Comparison of ENCODE assay signal across 11 cellular contexts in the genomic region with DNA sequence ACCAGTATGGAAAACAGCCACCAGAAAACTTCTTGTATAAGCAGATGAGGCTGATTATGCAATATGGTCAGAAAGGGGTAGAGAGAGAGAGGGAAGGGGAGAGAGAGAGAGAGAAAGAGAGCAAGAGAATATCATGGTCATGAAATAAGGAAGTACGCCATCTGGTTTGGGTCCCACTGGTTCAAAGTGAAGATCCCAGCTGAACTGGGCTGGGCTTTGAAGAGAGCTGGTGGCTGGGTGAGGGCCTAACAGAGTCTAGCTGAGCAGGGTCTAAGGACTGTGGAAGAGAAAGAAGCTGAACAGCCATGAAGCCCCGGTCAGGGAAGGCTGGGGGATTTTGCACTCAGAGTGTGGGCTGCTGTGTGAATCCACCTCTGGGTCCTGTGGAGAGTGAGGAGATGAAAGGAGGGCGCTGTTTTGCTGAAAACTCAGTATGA.
DNase-seq lines count a peak whose midpoint lies in the region; ATAC-seq and TF ChIP-seq lines count a peak whose summit lies in the region.
"Had no signal": no experiment of that assay in that cellular context is flagged by ENCODE, and none has a peak within 500 bp of the region (broad histone marks: within the 10 kb centered on the region; RNA-seq: fewer than 3 reads in every experiment).

No MANE protein-coding gene starts in this region.

- H4K20me1 ChIP-seq in OCI-LY1 (ENCODE audit: insufficient read depth, low read length) = no peaks in the 10 kb centered on the region

- peaks cover 12% of the 10 kb centered on the region; the same call in 1 of the 2 replicates for H3F3A ChIP-seq in OCI-LY1 (ENCODE audit: insufficient read depth, low read length)

- no peaks in the 10 kb centered on the region for H3K9me2 ChIP-seq in OCI-LY1 (ENCODE audit: low read depth, low read length)

- no peaks in the 10 kb centered on the region for H3K27me3 Mint-ChIP-seq in activated T-cell treated with anti-CD3 and anti-CD28 coated beads, Interleukin-2, amount 50 U/mL, for 24 hours
- no peaks in the 10 kb centered on the region for H3K27me3 Mint-ChIP-seq in stimulated activated memory B cell treated with anti-CD40 and anti-IgM and Interleukin-4, amounts not matched to agents 10 μg/mL and 1 μg/mL and 100 μg/mL, for 72 hours

- peak overlapping the region; percentile 78 for H3K27ac Mint-ChIP-seq in activated T-cell treated with anti-CD3 and anti-CD28 coated beads, Interleukin-2, amount 50 U/mL, for 24 hours
- peak overlapping the region; percentile 89 for H3K27ac Mint-ChIP-seq in stimulated activated memory B cell treated with anti-CD40 and anti-IgM and Interleukin-4, amounts not matched to agents 10 μg/mL and 1 μg/mL and 100 μg/mL, for 72 hours

- no peak overlapping the region for H3K4me3 Mint-ChIP-seq in activated T-cell treated with anti-CD3 and anti-CD28 coated beads, Interleukin-2, amount 50 U/mL, for 24 hours
- H3K4me3 Mint-ChIP-seq in stimulated activated memory B cell treated with anti-CD40 and anti-IgM and Interleukin-4, amounts not matched to agents 10 μg/mL and 1 μg/mL and 100 μg/mL, for 72 hours = no peak overlapping the region

- no peaks in the 10 kb centered on the region for H3K27me3 ChIP-seq in OCI-LY1 (ENCODE audit: insufficient read depth, low read length)
- no peaks in the 10 kb centered on the region for H3K27me3 ChIP-seq in effector memory CD4-positive, alpha-beta T cell (replicated peaks; ENCODE audit: control insufficient read depth, insufficient read depth, low read length, poor library complexity, severe bottlenecking)
- H3K27me3 ChIP-seq: breast epithelium had no signal

- H3K9ac ChIP-seq in OCI-LY1 (ENCODE audit: low read length) = peak overlapping the region; percentile 47; the same call in 1 of the 2 replicates

- no peak; the same call in 1 of the 2 replicates for TF ChIP-seq CTCF in OCI-LY1 (IDR thresholded peaks at IDR 0.05; ENCODE audit: low read length)

- ATAC-seq in stimulated activated memory B cell treated with anti-CD40 and anti-IgM and Interleukin-4, amounts not matched to agents 10 μg/mL and 1 μg/mL and 100 μg/mL, for 72 hours = no peak
- ATAC-seq in GM21515 (IDR thresholded peaks at IDR 0.05; ENCODE audit: unreplicated experiment) = no peak

- H3K4me1 Mint-ChIP-seq in activated T-cell treated with anti-CD3 and anti-CD28 coated beads, Interleukin-2, amount 50 U/mL, for 24 hours (ENCODE audit: low read depth) = peaks cover 90% of the 10 kb centered on the region
- peaks cover 91% of the 10 kb centered on the region for H3K4me1 Mint-ChIP-seq in stimulated activated memory B cell treated with anti-CD40 and anti-IgM and Interleukin-4, amounts not matched to agents 10 μg/mL and 1 μg/mL and 100 μg/mL, for 72 hours

- no peaks in the 10 kb centered on the region for H3K9me3 ChIP-seq in OCI-LY1 (ENCODE audit: low read length)
- no peaks in the 10 kb centered on the region for H3K9me3 ChIP-seq in effector memory CD4-positive, alpha-beta T cell (ENCODE audit: control insufficient read depth, low read length)

- no peak overlapping the region for H2AFZ ChIP-seq in OCI-LY1 (ENCODE audit: low read length)

- H3K4me3 ChIP-seq in OCI-LY1 (ENCODE audit: low read depth, low read length, poor library complexity, severe bottlenecking) = no peak overlapping the region
- H3K4me3 ChIP-seq in effector memory CD4-positive, alpha-beta T cell (ENCODE audit: insufficient read depth, low read depth, low read length, poor library complexity, severe bottlenecking) = peak overlapping the region; percentile 8
- H3K4me3 ChIP-seq: breast epithelium had no signal

- peak overlapping the region; percentile 93 for H3K27ac ChIP-seq in OCI-LY1 (ENCODE audit: low read depth, low read length, poor library complexity, severe bottlenecking)
- H3K27ac ChIP-seq in effector memory CD4-positive, alpha-beta T cell (ENCODE audit: insufficient read depth, low read length, poor library complexity, severe bottlenecking) = peak overlapping the region; percentile 59

- H3K36me3 Mint-ChIP-seq in activated T-cell treated with anti-CD3 and anti-CD28 coated beads, Interleukin-2, amount 50 U/mL, for 24 hours (ENCODE audit: low read depth) = peaks cover 76% of the 10 kb centered on the region
- peaks cover 13% of the 10 kb centered on the region for H3K36me3 Mint-ChIP-seq in stimulated activated memory B cell treated with anti-CD40 and anti-IgM and Interleukin-4, amounts not matched to agents 10 μg/mL and 1 μg/mL and 100 μg/mL, for 72 hours

- DNase-seq in activated T-cell treated with anti-CD3 and anti-CD28 coated beads, Interleukin-2, amount 50 U/mL, for 24 hours = no peak
- no peak for DNase-seq in activated T-cell treated with anti-CD3 and anti-CD28 coated beads, Interleukin-2, amount 50 U/mL, for 48 hours
- no peak for DNase-seq in effector memory CD4-positive, alpha-beta T cell
- no peak for DNase-seq in OCI-M1 (lab: John Stamatoyannopoulos, UW)
- no peak for DNase-seq in NCI-H1092 treated with DMSO at 0.1 percent for 48 hours (lab: John Stamatoyannopoulos, UW)
- DNase-seq: activated CD4-positive, alpha-beta T cell treated with anti-CD3 and anti-CD28 coated beads, Interleukin-2, amount 50 U/mL, for 1 hour; mesendoderm had no signal

- no peaks in the 10 kb centered on the region for H3K9me3 Mint-ChIP-seq in activated T-cell treated with anti-CD3 and anti-CD28 coated beads, Interleukin-2, amount 50 U/mL, for 24 hours
- H3K9me3 Mint-ChIP-seq in stimulated activated memory B cell treated with anti-CD40 and anti-IgM and Interleukin-4, amounts not matched to agents 10 μg/mL and 1 μg/mL and 100 μg/mL, for 72 hours = no peaks in the 10 kb centered on the region

- H3K4me2 ChIP-seq in OCI-LY1 (ENCODE audit: low read length) = peak overlapping the region; percentile 30

- H3K79me2 ChIP-seq in OCI-LY1 (ENCODE audit: insufficient read depth, low read length) = no peaks in the 10 kb centered on the region

- H3K4me1 ChIP-seq in OCI-LY1 (ENCODE audit: insufficient read depth, low read length, severe bottlenecking) = peaks cover 82% of the 10 kb centered on the region
- peaks cover 73% of the 10 kb centered on the region for H3K4me1 ChIP-seq in effector memory CD4-positive, alpha-beta T cell (ENCODE audit: control insufficient read depth, insufficient read depth, low read length, poor library complexity, severe bottlenecking)
- H3K4me1 ChIP-seq: breast epithelium had no signal

- H3K36me3 ChIP-seq in OCI-LY1 (ENCODE audit: insufficient read depth, low read length) = no peaks in the 10 kb centered on the region
- peaks cover 4% of the 10 kb centered on the region for H3K36me3 ChIP-seq in effector memory CD4-positive, alpha-beta T cell (ENCODE audit: control insufficient read depth, insufficient read depth, low read length)
- H3K36me3 ChIP-seq: breast epithelium had no signal
